In the genomic region with DNA sequence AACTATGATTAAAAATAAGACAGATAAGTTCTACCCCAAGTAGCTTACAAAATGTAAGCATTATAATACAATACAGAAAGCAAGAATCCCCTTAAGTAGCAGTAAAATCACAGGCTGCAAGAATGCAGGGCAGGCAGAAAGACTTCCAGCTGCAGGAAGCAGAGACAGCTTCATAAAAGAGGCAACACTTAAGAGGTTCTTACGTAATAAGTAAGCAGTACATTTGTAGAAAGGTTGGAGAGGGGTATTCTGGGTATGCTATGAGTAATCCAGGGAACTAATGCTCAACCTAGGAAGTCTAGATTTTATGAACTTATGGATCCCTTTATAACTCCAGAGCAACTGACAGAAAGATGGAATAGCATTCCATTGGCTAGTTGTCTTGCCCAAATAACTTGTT, we compare ENCODE assay signal across 27 cellular contexts.
DNase-seq lines count a peak whose midpoint lies in the region; ATAC-seq and TF ChIP-seq lines count a peak whose summit lies in the region.
"Had no signal": no experiment of that assay in that cellular context is flagged by ENCODE, and none has a peak within 500 bp of the region (broad histone marks: within the 10 kb centered on the region; RNA-seq: fewer than 3 reads in every experiment).

No MANE protein-coding gene starts in this region.

- DNase-seq in SIG-M5 treated with dmso at 0.1 percent for 504 hours (lab: John Stamatoyannopoulos, UW; ENCODE audit: unreplicated experiment) (peak; percentile 2), SIG-M5 (lab: John Stamatoyannopoulos, UW) (no peak), left lung (no peak), smooth muscle cell (lab: John Stamatoyannopoulos, UW; ENCODE audit: unreplicated experiment) (no peak), activated gamma-delta T cell treated with Interleukin-2 at 50 U/mL for 16 hours (no peak), sigmoid colon (no peak)
- DNase-seq: 8988T; activated CD4-positive, alpha-beta T cell treated with anti-CD3 and anti-CD28 coated beads, Interleukin-2, amount 50 U/mL, for 48 hours; colonic mucosa; effector memory CD4-positive, alpha-beta T cell; EL; GM23248; kidney; NCI-H1105 treated with DMSO at 0.1 percent for 48 hours; NCI-H2081 treated with DMSO at 0.1 percent for 48 hours; NCI-H446; PC-9; psoas muscle; stomach; SW 1271; T-helper 9 cell; thyroid gland had no signal

- no peaks in the 10 kb centered on the region for H3K9me3 ChIP-seq in OCI-LY3 (ENCODE audit: insufficient read depth, low read length)
- H3K9me3 ChIP-seq in left lung, result no peaks in the 10 kb centered on the region
- H3K9me3 ChIP-seq in smooth muscle cell (replicated peaks; ENCODE audit: low read depth), result no peaks in the 10 kb centered on the region
- H3K9me3 ChIP-seq in sigmoid colon, result no peaks in the 10 kb centered on the region
- H3K9me3 ChIP-seq: colonic mucosa, psoas muscle, stomach, thyroid gland had no signal

- H3K9ac ChIP-seq in OCI-LY3 (ENCODE audit: low read length) (no peak overlapping the region), smooth muscle cell (ENCODE audit: low read depth) (no peak overlapping the region)
- H3K9ac ChIP-seq: GM23248 had no signal

- TF ChIP-seq POLR2A in sigmoid colon (IDR thresholded peaks at IDR 0.05), result no peak

- WGBS in smooth muscle cell (ENCODE audit: low lambda C conversion rate), result 8% methylated on average over 1 of the region's 1 CpG
- WGBS in sigmoid colon, 2 donors, result 15 to 47% methylated on average over 1 of the region's 1 CpG

- intact Hi-C loops in left lung (cut with DNase I) (no loop called here), sigmoid colon (cut with DNase I) (no loop called here)

- H4K20me1 ChIP-seq in OCI-LY3 (ENCODE audit: insufficient read depth, low read length) (no peaks in the 10 kb centered on the region), smooth muscle cell (ENCODE audit: low read depth) (no peaks in the 10 kb centered on the region)

- no peak for TF ChIP-seq EP300 in sigmoid colon (IDR thresholded peaks at IDR 0.05)

- H3K4me1 ChIP-seq in OCI-LY3 (ENCODE audit: low read length), result no peaks in the 10 kb centered on the region
- no peaks in the 10 kb centered on the region for H3K4me1 ChIP-seq in left lung
- H3K4me1 ChIP-seq in smooth muscle cell (ENCODE audit: low read depth), result peaks cover 19% of the 10 kb centered on the region
- peaks cover 0 to 12% (median 11%) of the 10 kb centered on the region in 4 donors for H3K4me1 ChIP-seq in sigmoid colon
- H3K4me1 ChIP-seq: colonic mucosa, psoas muscle, stomach had no signal

- H3F3A ChIP-seq in smooth muscle cell (ENCODE audit: low read depth), result peaks cover 12% of the 10 kb centered on the region

- H3K27ac ChIP-seq in OCI-LY3 (ENCODE audit: low read length), result no peak overlapping the region
- no peak overlapping the region for H3K27ac ChIP-seq in left lung
- H3K27ac ChIP-seq in smooth muscle cell (ENCODE audit: low read depth), result no peak overlapping the region
- H3K27ac ChIP-seq in sigmoid colon, result no peak overlapping the region
- H3K27ac ChIP-seq: cardiac muscle cell, colonic mucosa, GM23248, PC-9, psoas muscle, stomach, thyroid gland had no signal

- ATAC-seq in left lung (peak; percentile 95), GM21786 (IDR thresholded peaks at IDR 0.05; ENCODE audit: unreplicated experiment) (no peak)
- ATAC-seq: activated naive CD4-positive, alpha-beta T cell treated with anti-CD3 and anti-CD28 coated beads, Interleukin-2, amount 50 U/mL, for 72 hours; psoas muscle; Right ventricle myocardium inferior had no signal

- no peaks in the 10 kb centered on the region for H3K79me2 ChIP-seq in OCI-LY3 (ENCODE audit: low read length)
- H3K79me2 ChIP-seq in smooth muscle cell (ENCODE audit: low read depth), result no peaks in the 10 kb centered on the region

- no peaks in the 10 kb centered on the region for H3K36me3 ChIP-seq in OCI-LY3 (replicated peaks; ENCODE audit: low read depth, low read length)
- no peaks in the 10 kb centered on the region for H3K36me3 ChIP-seq in left lung
- H3K36me3 ChIP-seq in smooth muscle cell (ENCODE audit: low read depth), result no peaks in the 10 kb centered on the region
- H3K36me3 ChIP-seq in sigmoid colon, result no peaks in the 10 kb centered on the region
- H3K36me3 ChIP-seq: cardiac muscle cell, colonic mucosa, stomach, thyroid gland had no signal

- H3K4me2 ChIP-seq in OCI-LY3 (ENCODE audit: low read length), result no peak overlapping the region
- peak overlapping the region; percentile 68 for H3K4me2 ChIP-seq in smooth muscle cell
- H3K4me2 ChIP-seq: PC-9 had no signal

- no peaks in the 10 kb centered on the region for H3K27me3 ChIP-seq in OCI-LY3 (ENCODE audit: low read depth, low read length)
- no peaks in the 10 kb centered on the region for H3K27me3 ChIP-seq in left lung
- no peaks in the 10 kb centered on the region for H3K27me3 ChIP-seq in smooth muscle cell (ENCODE audit: low read depth)
- H3K27me3 ChIP-seq in sigmoid colon, result no peaks in the 10 kb centered on the region
- H3K27me3 ChIP-seq: cardiac muscle cell, colonic mucosa, stomach, thyroid gland had no signal

- no peak overlapping the region for H3K4me3 ChIP-seq in OCI-LY3 (ENCODE audit: low read length)
- no peak overlapping the region for H3K4me3 ChIP-seq in left lung
- H3K4me3 ChIP-seq in smooth muscle cell, result no peak overlapping the region
- H3K4me3 ChIP-seq in sigmoid colon, result no peak overlapping the region
- H3K4me3 ChIP-seq: cardiac muscle cell, colonic mucosa, GM23248, PC-9, psoas muscle, stomach, thyroid gland had no signal

- TF ChIP-seq CTCF in OCI-LY3 (IDR thresholded peaks at IDR 0.05; ENCODE audit: low read depth, low read length), result no peak
- TF ChIP-seq CTCF in left lung (IDR thresholded peaks at IDR 0.05), result no peak
- TF ChIP-seq CTCF in smooth muscle cell (IDR thresholded peaks at IDR 0.05; ENCODE audit: borderline replicate concordance, insufficient read depth, poor library complexity, severe bottlenecking), result no peak
- TF ChIP-seq CTCF in sigmoid colon (IDR thresholded peaks at IDR 0.05), result no peak

- peak overlapping the region; percentile 9; the same call in 1 of the 2 replicates for H2AFZ ChIP-seq in OCI-LY3 (ENCODE audit: low read depth, low read length)
- H2AFZ ChIP-seq in smooth muscle cell (ENCODE audit: low read depth), result peak overlapping the region; percentile 33
- H2AFZ ChIP-seq: GM23248, PC-9 had no signal
